In the genomic region with DNA sequence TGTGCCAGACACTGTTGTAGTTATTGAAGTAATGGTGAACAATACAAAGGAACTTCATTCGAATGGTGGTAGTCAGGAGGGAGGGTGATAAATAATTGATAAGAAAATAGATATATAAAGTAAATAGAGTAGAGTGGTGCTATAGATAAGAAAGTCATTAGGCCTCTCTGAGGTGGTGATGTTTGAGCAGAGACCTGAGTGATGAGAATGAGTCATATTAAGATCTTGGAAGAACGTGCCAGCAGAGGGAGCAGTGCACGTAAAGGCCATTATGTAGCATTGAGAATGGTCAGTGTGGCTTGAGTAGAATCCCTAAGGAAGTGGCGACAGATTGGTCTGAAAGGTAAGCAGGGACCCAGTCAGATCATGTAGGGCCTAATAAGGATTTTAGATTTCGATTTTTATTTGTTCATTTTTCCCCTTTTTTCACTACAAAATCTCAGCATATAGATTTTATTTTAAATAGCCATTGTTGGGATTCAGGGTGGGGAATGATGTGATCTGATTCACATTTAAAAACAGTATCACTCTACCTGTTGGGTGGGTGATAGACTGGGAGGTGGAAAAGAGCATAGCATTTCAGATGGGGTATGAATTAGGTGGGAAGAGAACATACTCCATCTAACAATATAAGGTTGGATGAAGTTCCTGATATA, we compare ENCODE assay signal across 8 cellular contexts. TPM values are rescaled to one million over a fixed set of nuclear protein-coding genes. Genes with fewer than 3 reads are reported as not detected.
DNase-seq lines count a peak whose midpoint lies in the region; ATAC-seq, FAIRE-seq and TF ChIP-seq lines count a peak whose summit lies in the region.

No MANE protein-coding gene starts in this region.

- peak; percentile 47 for TF ChIP-seq RAD21 in neural cell (conservative IDR thresholded peaks at IDR 0.05)

- H3K4me2 ChIP-seq in neural cell (ENCODE audit: low read length) = no peak overlapping the region

- no peak overlapping the region for H3K27ac Mint-ChIP-seq in activated T-helper 1 cell treated with anti-CD3 and anti-CD28 coated beads, Interleukin-12 subunit alpha, Interleukin-12 subunit beta, Interleukin-2, Interleukin-4 antibody, amounts not matched to agents 30 ng/mL and 10 ng/mL and 1 ng/mL, durations not matched to agents 14 hours and 24 hours and 36 hours

- H3K27me3 ChIP-seq in SJCRH30 (no peaks in the 10 kb centered on the region), neural cell (ENCODE audit: insufficient read depth, low read depth, low read length) (no peaks in the 10 kb centered on the region)

- no peaks in the 10 kb centered on the region for H4K20me1 ChIP-seq in neural cell (ENCODE audit: insufficient read depth)

- H3K4me3 ChIP-seq in SJCRH30 (no peak overlapping the region), neural cell (ENCODE audit: low read length) (no peak overlapping the region)

- H3K9ac ChIP-seq in neural cell (ENCODE audit: low read length) = no peak overlapping the region

- H3K4me1 ChIP-seq in SJCRH30 = no peaks in the 10 kb centered on the region

- TF ChIP-seq CTCF in neural cell (IDR thresholded peaks at IDR 0.05; ENCODE audit: poor library complexity, severe bottlenecking) = peak; percentile 58

- FAIRE-seq in GM19239 (lab: Jason Lieb, UNC) = peak; percentile 89

- H3K27me3 Mint-ChIP-seq in activated T-helper 1 cell treated with anti-CD3 and anti-CD28 coated beads, Interleukin-12 subunit alpha, Interleukin-12 subunit beta, Interleukin-2, Interleukin-4 antibody, amounts not matched to agents 30 ng/mL and 10 ng/mL and 1 ng/mL, durations not matched to agents 14 hours and 24 hours and 36 hours (ENCODE audit: insufficient read depth) = no peaks in the 10 kb centered on the region

- H3K27ac ChIP-seq in SJCRH30 = no peak overlapping the region
- H3K27ac ChIP-seq in neural cell (ENCODE audit: low read length) = no peak overlapping the region

- no peak for ATAC-seq in HG02840 (IDR thresholded peaks at IDR 0.05; ENCODE audit: low FRiP score, unreplicated experiment)

- DNase-seq in DMS153 (lab: John Stamatoyannopoulos, UW) (peak; percentile 2), GM19239 (ENCODE audit: insufficient read length, low spot score) (peak; percentile 9), HS-27A (ENCODE audit: low read depth) (peak; percentile 51), SJCRH30 (peak; percentile 63 to 85), erythroblast (lab: John Stamatoyannopoulos, UW) (peak; percentile 63 to 77)
- DNase-seq in activated T-helper 1 cell treated with anti-CD3 and anti-CD28 coated beads, Interleukin-12 subunit alpha, Interleukin-12 subunit beta, Interleukin-2, Interleukin-4 antibody, amounts not matched to agents 30 ng/mL and 10 ng/mL and 1 ng/mL, durations not matched to agents 14 hours and 24 hours and 36 hours (ENCODE audit: low spot score) = no peak

- H3K9me3 ChIP-seq in SJCRH30 (replicated peaks) (no peaks in the 10 kb centered on the region), neural cell (ENCODE audit: low read length) (no peaks in the 10 kb centered on the region)

- no peaks in the 10 kb centered on the region for H3K9me2 ChIP-seq in neural cell (ENCODE audit: insufficient read depth, low read length)

- no peak for TF ChIP-seq EP300 in neural cell (conservative IDR thresholded peaks at IDR 0.05; ENCODE audit: poor library complexity, severe bottlenecking)

- intact Hi-C loops in activated T-helper 1 cell treated with anti-CD3 and anti-CD28 coated beads, Interleukin-12 subunit alpha, Interleukin-12 subunit beta, Interleukin-2, Interleukin-4 antibody, amounts not matched to agents 30 ng/mL and 10 ng/mL and 1 ng/mL, durations not matched to agents 14 hours and 24 hours and 36 hours (cut with micrococcal nuclease) = no loop called here

- no peaks in the 10 kb centered on the region for H3K4me1 Mint-ChIP-seq in activated T-helper 1 cell treated with anti-CD3 and anti-CD28 coated beads, Interleukin-12 subunit alpha, Interleukin-12 subunit beta, Interleukin-2, Interleukin-4 antibody, amounts not matched to agents 30 ng/mL and 10 ng/mL and 1 ng/mL, durations not matched to agents 14 hours and 24 hours and 36 hours (ENCODE audit: low read depth)

- no peaks in the 10 kb centered on the region for H3K9me3 Mint-ChIP-seq in activated T-helper 1 cell treated with anti-CD3 and anti-CD28 coated beads, Interleukin-12 subunit alpha, Interleukin-12 subunit beta, Interleukin-2, Interleukin-4 antibody, amounts not matched to agents 30 ng/mL and 10 ng/mL and 1 ng/mL, durations not matched to agents 14 hours and 24 hours and 36 hours

- H3K36me3 Mint-ChIP-seq in activated T-helper 1 cell treated with anti-CD3 and anti-CD28 coated beads, Interleukin-12 subunit alpha, Interleukin-12 subunit beta, Interleukin-2, Interleukin-4 antibody, amounts not matched to agents 30 ng/mL and 10 ng/mL and 1 ng/mL, durations not matched to agents 14 hours and 24 hours and 36 hours (ENCODE audit: low read depth) = no peaks in the 10 kb centered on the region

- no peaks in the 10 kb centered on the region for H3F3A ChIP-seq in neural cell (ENCODE audit: insufficient read depth, low read length, poor library complexity, severe bottlenecking)

- no peak overlapping the region for H3K4me3 Mint-ChIP-seq in activated T-helper 1 cell treated with anti-CD3 and anti-CD28 coated beads, Interleukin-12 subunit alpha, Interleukin-12 subunit beta, Interleukin-2, Interleukin-4 antibody, amounts not matched to agents 30 ng/mL and 10 ng/mL and 1 ng/mL, durations not matched to agents 14 hours and 24 hours and 36 hours

- H3K79me2 ChIP-seq in neural cell (replicated peaks; ENCODE audit: insufficient read depth, low read length) = no peaks in the 10 kb centered on the region

- no peak overlapping the region for H2AFZ ChIP-seq in neural cell (ENCODE audit: low read depth, low read length)

- no peak for TF ChIP-seq POLR2A in erythroblast (IDR thresholded peaks at IDR 0.05; ENCODE audit: low read length)

- H3K36me3 ChIP-seq in SJCRH30 (no peaks in the 10 kb centered on the region), neural cell (ENCODE audit: insufficient read depth, low read length) (no peaks in the 10 kb centered on the region)

TF ChIP-seq in neural cell, 6 proteins besides CTCF, POLR2A, EP300 and RAD21:
- TF ChIP-seq, protein P1, sequence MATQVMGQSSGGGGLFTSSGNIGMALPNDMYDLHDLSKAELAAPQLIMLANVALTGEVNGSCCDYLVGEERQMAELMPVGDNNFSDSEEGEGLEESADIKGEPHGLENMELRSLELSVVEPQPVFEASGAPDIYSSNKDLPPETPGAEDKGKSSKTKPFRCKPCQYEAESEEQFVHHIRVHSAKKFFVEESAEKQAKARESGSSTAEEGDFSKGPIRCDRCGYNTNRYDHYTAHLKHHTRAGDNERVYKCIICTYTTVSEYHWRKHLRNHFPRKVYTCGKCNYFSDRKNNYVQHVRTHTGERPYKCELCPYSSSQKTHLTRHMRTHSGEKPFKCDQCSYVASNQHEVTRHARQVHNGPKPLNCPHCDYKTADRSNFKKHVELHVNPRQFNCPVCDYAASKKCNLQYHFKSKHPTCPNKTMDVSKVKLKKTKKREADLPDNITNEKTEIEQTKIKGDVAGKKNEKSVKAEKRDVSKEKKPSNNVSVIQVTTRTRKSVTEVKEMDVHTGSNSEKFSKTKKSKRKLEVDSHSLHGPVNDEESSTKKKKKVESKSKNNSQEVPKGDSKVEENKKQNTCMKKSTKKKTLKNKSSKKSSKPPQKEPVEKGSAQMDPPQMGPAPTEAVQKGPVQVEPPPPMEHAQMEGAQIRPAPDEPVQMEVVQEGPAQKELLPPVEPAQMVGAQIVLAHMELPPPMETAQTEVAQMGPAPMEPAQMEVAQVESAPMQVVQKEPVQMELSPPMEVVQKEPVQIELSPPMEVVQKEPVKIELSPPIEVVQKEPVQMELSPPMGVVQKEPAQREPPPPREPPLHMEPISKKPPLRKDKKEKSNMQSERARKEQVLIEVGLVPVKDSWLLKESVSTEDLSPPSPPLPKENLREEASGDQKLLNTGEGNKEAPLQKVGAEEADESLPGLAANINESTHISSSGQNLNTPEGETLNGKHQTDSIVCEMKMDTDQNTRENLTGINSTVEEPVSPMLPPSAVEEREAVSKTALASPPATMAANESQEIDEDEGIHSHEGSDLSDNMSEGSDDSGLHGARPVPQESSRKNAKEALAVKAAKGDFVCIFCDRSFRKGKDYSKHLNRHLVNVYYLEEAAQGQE (IDR thresholded peaks at IDR 0.05; ENCODE audit: borderline replicate concordance) = no peak
- TF ChIP-seq SMC3 (conservative IDR thresholded peaks at IDR 0.05; ENCODE audit: poor library complexity) (peak; percentile 65), MXI1 (conservative IDR thresholded peaks at IDR 0.05; ENCODE audit: poor library complexity, severe bottlenecking) (no peak), TAF1 (IDR thresholded peaks at IDR 0.05; ENCODE audit: low read depth) (no peak), POLR2AphosphoS5 (IDR thresholded peaks at IDR 0.05) (no peak)

RNA-seq across cellular contexts. Expression of a gene that starts 44.7 kb away (rescaled TPM):
- total RNA-seq in SJCRH30 (2014; rRNA removed; shearing (Covaris generic)) = 103 and 107 TPM in 2 replicates
- 351 and 358 TPM in 2 replicates for polyA plus RNA-seq in neural cell
- 233 and 249 TPM in 2 replicates for polyA minus RNA-seq in neural cell
- total RNA-seq in activated T-helper 1 cell treated with anti-CD3 and anti-CD28 coated beads, Interleukin-12 subunit alpha, Interleukin-12 subunit beta, Interleukin-2, Interleukin-4 antibody, amounts not matched to agents 30 ng/mL and 10 ng/mL and 1 ng/mL, durations not matched to agents 14 hours and 24 hours and 36 hours = 24.2 and 24.5 TPM in 2 replicates

RNA-seq across cellular contexts. Expression of a gene that starts 47.9 kb away (rescaled TPM):
- total RNA-seq in SJCRH30 (2014; rRNA removed; shearing (Covaris generic)) = 2.2 and 2.6 TPM in 2 replicates
- polyA plus RNA-seq in neural cell = 11.5 and 16.1 TPM in 2 replicates
- 20.8 and 22.4 TPM in 2 replicates for polyA minus RNA-seq in neural cell
- total RNA-seq in activated T-helper 1 cell treated with anti-CD3 and anti-CD28 coated beads, Interleukin-12 subunit alpha, Interleukin-12 subunit beta, Interleukin-2, Interleukin-4 antibody, amounts not matched to agents 30 ng/mL and 10 ng/mL and 1 ng/mL, durations not matched to agents 14 hours and 24 hours and 36 hours = 3.3 and 3.5 TPM in 2 replicates
